10 cellular contexts compared by ENCODE assay signal in genomic region chr20:22684763-22685443, GRCh38.
DNase-seq lines count a peak whose midpoint lies in the region; ATAC-seq lines count a peak whose summit lies in the region.
"Had no signal": no experiment of that assay in that cellular context is flagged by ENCODE, and none has a peak within 500 bp of the region (broad histone marks: within the 10 kb centered on the region; RNA-seq: fewer than 3 reads in every experiment).

No MANE protein-coding gene starts in this region.

- ATAC-seq in left lobe of liver = peak; percentile 13
- ATAC-seq in HG03378 (IDR thresholded peaks at IDR 0.05; ENCODE audit: unreplicated experiment) = no peak
- no peak for ATAC-seq in GM21723 (IDR thresholded peaks at IDR 0.05; ENCODE audit: unreplicated experiment)

- H3K27me3 ChIP-seq in Karpas-422 (ENCODE audit: low read length) (no peaks in the 10 kb centered on the region), SJCRH30 (no peaks in the 10 kb centered on the region)

- no peaks in the 10 kb centered on the region for H3K9me2 ChIP-seq in Karpas-422 (replicated peaks; ENCODE audit: insufficient read depth, low read length)

- no peak overlapping the region for H3K4me2 ChIP-seq in Karpas-422 (ENCODE audit: low read depth, low read length, poor library complexity, severe bottlenecking)

- H3K4me1 ChIP-seq in Karpas-422 (ENCODE audit: low read length) (no peaks in the 10 kb centered on the region), SJCRH30 (no peaks in the 10 kb centered on the region; the same call in 1 of the 2 replicates)

- no peaks in the 10 kb centered on the region for H3K79me2 ChIP-seq in Karpas-422 (ENCODE audit: low read length)

- H3K9me3 ChIP-seq in Karpas-422 (ENCODE audit: low read length) (no peaks in the 10 kb centered on the region), SJCRH30 (replicated peaks) (no peaks in the 10 kb centered on the region)
- H3K9me3 ChIP-seq: heart right ventricle, left ventricle myocardium inferior had no signal

- H3K4me3 ChIP-seq in Karpas-422 (ENCODE audit: low read length) = no peak overlapping the region
- no peak overlapping the region for H3K4me3 ChIP-seq in SJCRH30
- H3K4me3 ChIP-seq: heart right ventricle, left ventricle myocardium inferior had no signal

- H3K27ac ChIP-seq in Karpas-422 (ENCODE audit: low read length) (no peak overlapping the region), SJCRH30 (no peak overlapping the region)
- H3K27ac ChIP-seq: heart right ventricle, left ventricle myocardium inferior had no signal

- no peak overlapping the region for H3K9ac ChIP-seq in Karpas-422 (ENCODE audit: low read length)

- H3K36me3 ChIP-seq in Karpas-422 (ENCODE audit: insufficient read depth, low read length) (no peaks in the 10 kb centered on the region), SJCRH30 (no peaks in the 10 kb centered on the region)
- H3K36me3 ChIP-seq: heart right ventricle, left ventricle myocardium inferior had no signal

- no peaks in the 10 kb centered on the region for H4K20me1 ChIP-seq in Karpas-422 (ENCODE audit: insufficient read depth, low read depth, low read length)

- DNase-seq in NCI-H748 (lab: John Stamatoyannopoulos, UW; ENCODE audit: unreplicated experiment) = peak; percentile 40
- DNase-seq in NCI-H748 treated with DMSO at 0.1 percent for 48 hours (lab: John Stamatoyannopoulos, UW) = no peak
- DNase-seq in Karpas-422 = no peak
- peak; percentile 59 to 73 for DNase-seq in SJCRH30
- no peak for DNase-seq in left lobe of liver (ENCODE audit: low spot score)
- no peak for DNase-seq in Ammon's horn (ENCODE audit: low spot score)

- H2AFZ ChIP-seq in Karpas-422 (ENCODE audit: low read length) = 0 out of 2 replicates have a peak overlapping the region, but pooled peaks have one; percentile 11

Comparison
In these comparisons a context has a peak if more than half of its experiments do, and no peak if none do; other contexts are left out.
1. DNase-seq: peak in NCI-H748 (single experiment) and SJCRH30 (2 of 2); none in NCI-H748 treated with DMSO at 0.1 percent for 48 hours (single experiment), Karpas-422 (single experiment), left lobe of liver (single experiment) and Ammon's horn (single experiment).